1 cellular context compared by ENCODE assay signal in genomic region chr20:961768-962167, GRCh38.
TF ChIP-seq lines count a peak whose summit lies in the region.

No MANE protein-coding gene starts in this region.

TF ChIP-seq in GM12878, 131 proteins besides CTCF, POLR2A, EP300 and RAD21:
- TF ChIP-seq SMC3 (IDR thresholded peaks at IDR 0.05; ENCODE audit: borderline replicate concordance, low read length) (no peak), FOXK2 (IDR thresholded peaks at IDR 0.05) (0 out of 2 replicates have a peak, but pooled peaks have one; percentile 9)
